In the genomic region with DNA sequence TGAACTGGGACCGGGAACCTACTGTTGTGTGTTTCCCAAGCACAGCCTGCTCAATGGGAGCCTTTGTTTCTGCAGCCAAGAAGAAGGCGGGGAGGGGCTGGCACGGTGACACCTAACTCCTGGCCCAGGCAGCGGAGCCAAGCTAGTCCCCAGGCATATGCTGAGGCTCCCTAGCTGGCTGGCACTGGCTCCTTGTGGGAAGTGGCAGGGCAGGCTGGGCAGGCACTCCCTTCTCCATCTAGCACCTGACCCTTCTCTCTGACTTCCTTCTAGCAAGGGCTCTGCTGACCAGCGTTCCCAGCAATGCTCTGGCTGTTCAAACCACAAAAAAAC, we compare ENCODE assay signal across 9 cellular contexts.
DNase-seq lines count a peak whose midpoint lies in the region; ATAC-seq and TF ChIP-seq lines count a peak whose summit lies in the region.
"Had no signal": no experiment of that assay in that cellular context is flagged by ENCODE, and none has a peak within 500 bp of the region (broad histone marks: within the 10 kb centered on the region; RNA-seq: fewer than 3 reads in every experiment).

No MANE protein-coding gene starts in this region.

- H3K9me3 ChIP-seq in neuronal stem cell (replicated peaks in 1 of 2; ENCODE audit: control insufficient read depth in 2 of 2, insufficient read depth in 1 of 2, low read depth in 1 of 2, low read length in 2 of 2) (no peaks in the 10 kb centered on the region), smooth muscle cell (replicated peaks; ENCODE audit: low read depth) (no peaks in the 10 kb centered on the region)

- WGBS in neuronal stem cell (ENCODE audit: extremely low coverage in 2 of 2, insufficient read length in 2 of 2, insufficient replicate concordance in 1 of 2), 2 donors, result no CpG with 5 or more reads among the region's 5 CpGs
- 55% methylated on average over 5 of the region's 5 CpGs for WGBS in smooth muscle cell (ENCODE audit: low lambda C conversion rate)

- H4K8ac ChIP-seq in neuronal stem cell (ENCODE audit: low read depth, low read length), result no peak overlapping the region

- no peak overlapping the region for H3K4ac ChIP-seq in neuronal stem cell (ENCODE audit: low read length)

- no peaks in the 10 kb centered on the region for H3K4me1 ChIP-seq in foreskin keratinocyte
- H3K4me1 ChIP-seq in neuronal stem cell (ENCODE audit: control insufficient read depth in 2 of 2, insufficient read depth in 1 of 2, low read depth in 1 of 2, low read length in 2 of 2), result peaks cover 0 to 15% of the 10 kb centered on the region in 2 donors
- peaks cover 13% of the 10 kb centered on the region for H3K4me1 ChIP-seq in smooth muscle cell (ENCODE audit: low read depth)

- no peak for TF ChIP-seq CTCF in foreskin keratinocyte (conservative IDR thresholded peaks at IDR 0.05)
- no peak for TF ChIP-seq CTCF in smooth muscle cell (IDR thresholded peaks at IDR 0.05; ENCODE audit: borderline replicate concordance, insufficient read depth, poor library complexity, severe bottlenecking)

- no peak overlapping the region for H2BK120ac ChIP-seq in neuronal stem cell (ENCODE audit: low read depth, low read length)

- H3K36me3 ChIP-seq in neuronal stem cell (replicated peaks in 1 of 2; ENCODE audit: control insufficient read depth in 2 of 2, insufficient read depth in 2 of 2, low read length in 2 of 2) (no peaks in the 10 kb centered on the region), smooth muscle cell (ENCODE audit: low read depth) (no peaks in the 10 kb centered on the region)

- no peaks in the 10 kb centered on the region for H4K20me1 ChIP-seq in smooth muscle cell (ENCODE audit: low read depth)

- H3K27me3 ChIP-seq in foreskin keratinocyte (peaks cover 28% of the 10 kb centered on the region), neuronal stem cell (ENCODE audit: control insufficient read depth in 3 of 3, insufficient read depth in 3 of 3, low read depth in 1 of 3, low read length in 3 of 3) (no peaks in the 10 kb centered on the region), smooth muscle cell (ENCODE audit: low read depth) (no peaks in the 10 kb centered on the region)

- H2AK5ac ChIP-seq in neuronal stem cell (ENCODE audit: low read depth, low read length), result peak overlapping the region; percentile 73

- H3K4me3 ChIP-seq in neuronal stem cell (ENCODE audit: low read length in 2 of 2) (no peak overlapping the region), smooth muscle cell (no peak overlapping the region)

- H3K4me2 ChIP-seq in neuronal stem cell (ENCODE audit: insufficient read depth, low read length, poor library complexity, severe bottlenecking), result no peak overlapping the region
- H3K4me2 ChIP-seq in smooth muscle cell, result no peak overlapping the region

- no peaks in the 10 kb centered on the region for H3F3A ChIP-seq in smooth muscle cell (ENCODE audit: low read depth)

- no peak overlapping the region for H3K9ac ChIP-seq in neuronal stem cell (ENCODE audit: low read depth, low read length, poor library complexity)
- H3K9ac ChIP-seq in smooth muscle cell (ENCODE audit: low read depth), result no peak overlapping the region

- no peak overlapping the region for H2BK15ac ChIP-seq in neuronal stem cell (ENCODE audit: low read length)

- no peak overlapping the region for H2AFZ ChIP-seq in neuronal stem cell (ENCODE audit: low read length)
- H2AFZ ChIP-seq in smooth muscle cell (ENCODE audit: low read depth), result no peak overlapping the region

- no peaks in the 10 kb centered on the region for H3K79me1 ChIP-seq in neuronal stem cell (ENCODE audit: low read depth, low read length)

- DNase-seq in DMS 273 (lab: John Stamatoyannopoulos, UW; ENCODE audit: unreplicated experiment) (peak; percentile 84), NCI-H345 treated with DMSO at 0.1 percent for 48 hours (lab: John Stamatoyannopoulos, UW; ENCODE audit: unreplicated experiment) (peak; percentile 22), foreskin keratinocyte (no peak), neuronal stem cell (ENCODE audit: low spot score) (peak; percentile 26), smooth muscle cell (lab: John Stamatoyannopoulos, UW; ENCODE audit: unreplicated experiment) (no peak)
- DNase-seq in stimulated activated CD4-positive, alpha-beta T cell treated with anti-CD3 and anti-CD28 coated beads, Interleukin-2, amount 100 ng/mL, for 48 hours, result no peak
- DNase-seq: activated naive CD8-positive, alpha-beta T cell treated with anti-CD3 and anti-CD28 coated beads, Interleukin-2, amount 10 ng/mL, durations not matched to agents 7 days and 5 days had no signal

- H3K14ac ChIP-seq in neuronal stem cell (ENCODE audit: low read length), result no peak overlapping the region

- H3K27ac ChIP-seq in foreskin keratinocyte (no peak overlapping the region), neuronal stem cell (replicated peaks; ENCODE audit: low read length) (no peak overlapping the region), smooth muscle cell (ENCODE audit: low read depth) (no peak overlapping the region)

- no peaks in the 10 kb centered on the region for H3K79me2 ChIP-seq in smooth muscle cell (ENCODE audit: low read depth)

- H2BK5ac ChIP-seq in neuronal stem cell (ENCODE audit: low read length), result no peak overlapping the region

- H4K91ac ChIP-seq in neuronal stem cell (ENCODE audit: low read depth, low read length, poor library complexity), result no peak overlapping the region

- no peak overlapping the region for H2BK12ac ChIP-seq in neuronal stem cell (ENCODE audit: low read length)

- peak overlapping the region; percentile 20 for H3K18ac ChIP-seq in neuronal stem cell (ENCODE audit: low read length)

- ATAC-seq in foreskin keratinocyte (peak; percentile 28), HG02763 (IDR thresholded peaks at IDR 0.05; ENCODE audit: unreplicated experiment) (no peak), HG03520 (IDR thresholded peaks at IDR 0.05; ENCODE audit: unreplicated experiment) (no peak)

- no peak overlapping the region for H3K23ac ChIP-seq in neuronal stem cell (ENCODE audit: low read depth, low read length, poor library complexity)

Comparison
In these comparisons a context has a peak if more than half of its experiments do, and no peak if none do; other contexts are left out.
1. DNase-seq: peak in DMS 273 (single experiment), NCI-H345 treated with DMSO at 0.1 percent for 48 hours (single experiment) and neuronal stem cell (single experiment); none in foreskin keratinocyte (0 of 2), smooth muscle cell (single experiment) and stimulated activated CD4-positive, alpha-beta T cell treated with anti-CD3 and anti-CD28 coated beads, Interleukin-2, amount 100 ng/mL, for 48 hours (0 of 2).